Comparison of ENCODE assay signal across 18 cellular contexts in the genomic region with DNA sequence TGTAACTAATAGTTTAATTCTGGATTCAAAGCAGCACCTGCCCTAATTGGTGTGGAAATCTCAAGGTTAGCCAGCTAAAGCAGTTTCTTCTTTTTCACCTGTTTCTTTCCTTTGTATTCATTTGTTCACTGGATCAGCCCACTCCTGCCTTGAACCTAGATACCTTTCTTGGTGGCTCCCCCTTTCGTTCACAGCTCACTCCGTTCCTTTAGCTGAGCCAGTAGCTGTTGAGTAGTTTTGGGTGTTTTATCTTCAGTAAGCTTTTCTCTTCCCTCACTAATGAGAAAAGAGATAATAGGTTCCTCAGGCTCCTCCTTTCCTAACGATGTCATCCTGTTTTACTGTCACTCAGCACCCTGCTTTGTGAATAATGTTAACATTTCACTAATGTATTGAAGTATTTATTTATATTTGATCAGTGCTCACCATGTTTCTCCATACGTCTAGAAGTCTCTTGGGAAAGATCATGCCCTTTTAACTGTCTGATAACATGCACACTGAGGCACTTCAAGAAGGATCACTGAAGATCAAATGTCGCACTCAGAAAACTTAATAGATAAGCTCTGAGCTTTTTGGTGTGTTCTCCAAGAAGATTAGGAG.
A peak's percentile ranks its signal among the peaks of the same experiment; 100 is the strongest.
DNase-seq lines count a peak whose midpoint lies in the region; ATAC-seq and TF ChIP-seq lines count a peak whose summit lies in the region.
"Had no signal": no experiment of that assay in that cellular context is flagged by ENCODE, and none has a peak within 500 bp of the region (broad histone marks: within the 10 kb centered on the region; RNA-seq: fewer than 3 reads in every experiment).

No MANE protein-coding gene starts in this region.

- H3K4me1 ChIP-seq in SK-N-SH (ENCODE audit: control insufficient read depth in 1 of 2, insufficient read depth in 2 of 2, low read depth in 1 of 2, low read length in 1 of 2) (peaks cover 0 to 29% of the 10 kb centered on the region in 2 experiments; a peak in 3 of 4 replicates), PC-9 (replicated peaks; ENCODE audit: insufficient read depth) (peaks cover 40% of the 10 kb centered on the region), A673 (ENCODE audit: insufficient read depth, low read length, poor library complexity, severe bottlenecking) (no peaks in the 10 kb centered on the region)

- peaks cover 2% of the 10 kb centered on the region for H3K36me3 Mint-ChIP-seq in type B pancreatic cell
- H3K36me3 Mint-ChIP-seq in activated CD4-positive, alpha-beta T cell treated with anti-CD3 and anti-CD28 coated beads, Interleukin-2, amount 10 ng/mL, durations not matched to agents 24 days and 14 days (ENCODE audit: low read depth), result no peaks in the 10 kb centered on the region

- no peak for ATAC-seq in SK-N-SH treated with all-trans-retinoic acid at 6 μM for 48 hours
- ATAC-seq: T-helper 17 cell had no signal

- no peak for TF ChIP-seq EP300 in SK-N-SH (IDR thresholded peaks at IDR 0.05; ENCODE audit: borderline replicate concordance in 1 of 2, low read depth in 1 of 2, low read length in 1 of 2)

- H3K27ac Mint-ChIP-seq in type B pancreatic cell, result no peak overlapping the region
- no peak overlapping the region for H3K27ac Mint-ChIP-seq in activated CD4-positive, alpha-beta T cell treated with anti-CD3 and anti-CD28 coated beads, Interleukin-2, amount 10 ng/mL, durations not matched to agents 24 days and 14 days
- H3K27ac Mint-ChIP-seq: IgD-negative memory B cell, T-helper 17 cell had no signal

- peak overlapping the region in 1 of 2 experiments; percentile 52; a peak in 3 of 4 replicates for H3K27ac ChIP-seq in SK-N-SH (ENCODE audit: low read depth in 2 of 2, low read length in 1 of 2)
- peak overlapping the region; percentile 36 for H3K27ac ChIP-seq in PC-9
- H3K27ac ChIP-seq in A673 (ENCODE audit: low read depth, low read length, poor library complexity, severe bottlenecking), result no peak overlapping the region
- no peak overlapping the region for H3K27ac ChIP-seq in substantia nigra (ENCODE audit: low read depth, low read length, poor library complexity, severe bottlenecking)
- H3K27ac ChIP-seq: C4-2B, neutrophil had no signal

- H3K79me2 ChIP-seq in SK-N-SH (ENCODE audit: insufficient read depth), result no peaks in the 10 kb centered on the region
- no peaks in the 10 kb centered on the region for H3K79me2 ChIP-seq in PC-9 (ENCODE audit: low read depth)

- H3F3A ChIP-seq in SK-N-SH (replicated peaks; ENCODE audit: insufficient read depth) (peaks cover 15% of the 10 kb centered on the region), PC-9 (ENCODE audit: insufficient read depth, low read depth) (peaks cover 24% of the 10 kb centered on the region)

- H4K20me1 ChIP-seq in SK-N-SH (ENCODE audit: insufficient read depth), result no peaks in the 10 kb centered on the region
- no peaks in the 10 kb centered on the region for H4K20me1 ChIP-seq in PC-9 (ENCODE audit: insufficient read depth)

- no TSS peak for BruUV-seq in PC-9 (replicated peaks; lab: Mats Ljungman, UMichigan)
- BruUV-seq in A673 (replicated peaks; lab: Mats Ljungman, UMichigan), result no TSS peak

- H3K36me3 ChIP-seq in SK-N-SH (replicated peaks in 1 of 2; ENCODE audit: control insufficient read depth in 1 of 2, insufficient read depth in 2 of 2, low read length in 1 of 2) (peaks cover 3 to 4% of the 10 kb centered on the region in 2 experiments), PC-9 (ENCODE audit: low read depth) (peaks cover 5% of the 10 kb centered on the region; the same call in 1 of the 2 replicates), A673 (ENCODE audit: insufficient read depth, low read length, poor library complexity, severe bottlenecking) (no peaks in the 10 kb centered on the region)
- H3K36me3 ChIP-seq: esophagus squamous epithelium, neutrophil had no signal

- DNase-seq in SK-N-SH (no peak), PC-9 (no peak), iPS-NIHi7 (ENCODE audit: extremely low spot score) (peak; percentile 46), type B pancreatic cell (ENCODE audit: extremely low spot score, unreplicated experiment) (no peak), A673 (ENCODE audit: low spot score) (no peak), substantia nigra (lab: John Stamatoyannopoulos, UW) (no peak)
- DNase-seq in activated CD4-positive, alpha-beta T cell treated with anti-CD3 and anti-CD28 coated beads, Interleukin-2, amount 10 ng/mL, durations not matched to agents 24 days and 14 days, result no peak
- DNase-seq: dermis blood vessel endothelial cell; esophagus squamous epithelium; NCI-H1048; NCI-H2107; stimulated activated CD4-positive, alpha-beta T cell treated with anti-CD3 and anti-CD28 coated beads, Interleukin-2, amount 100 ng/mL, for 48 hours; T-helper 17 cell had no signal

- peak overlapping the region; percentile 36; the same call in 1 of the 2 replicates for H3K4me2 ChIP-seq in SK-N-SH
- peak overlapping the region; percentile 58 for H3K4me2 ChIP-seq in PC-9

- H3K9me3 Mint-ChIP-seq in type B pancreatic cell, result no peaks in the 10 kb centered on the region
- no peaks in the 10 kb centered on the region for H3K9me3 Mint-ChIP-seq in activated CD4-positive, alpha-beta T cell treated with anti-CD3 and anti-CD28 coated beads, Interleukin-2, amount 10 ng/mL, durations not matched to agents 24 days and 14 days
- H3K9me3 Mint-ChIP-seq: IgD-negative memory B cell had no signal

- H3K9me3 ChIP-seq in SK-N-SH, result no peaks in the 10 kb centered on the region
- no peaks in the 10 kb centered on the region for H3K9me3 ChIP-seq in PC-9 (ENCODE audit: insufficient read depth, low read depth)
- H3K9me3 ChIP-seq in A673 (ENCODE audit: low read depth, low read length, poor library complexity, severe bottlenecking), result no peaks in the 10 kb centered on the region
- H3K9me3 ChIP-seq: esophagus squamous epithelium, heart left ventricle, neutrophil had no signal

- TF ChIP-seq CTCF in SK-N-SH (IDR thresholded peaks at IDR 0.05), result no peak
- no peak for TF ChIP-seq CTCF in PC-9 (conservative IDR thresholded peaks at IDR 0.05)
- TF ChIP-seq CTCF in type B pancreatic cell (conservative IDR thresholded peaks at IDR 0.05), result no peak
- TF ChIP-seq CTCF in A673 (conservative IDR thresholded peaks at IDR 0.05; ENCODE audit: low read depth, low read length), result no peak

- H3K9me2 ChIP-seq in SK-N-SH (no peaks in the 10 kb centered on the region), PC-9 (ENCODE audit: insufficient read depth) (no peaks in the 10 kb centered on the region)

- peak overlapping the region; percentile 1 for H3K4me3 Mint-ChIP-seq in type B pancreatic cell
- H3K4me3 Mint-ChIP-seq in activated CD4-positive, alpha-beta T cell treated with anti-CD3 and anti-CD28 coated beads, Interleukin-2, amount 10 ng/mL, durations not matched to agents 24 days and 14 days, result no peak overlapping the region
- H3K4me3 Mint-ChIP-seq: IgD-negative memory B cell, T-helper 17 cell had no signal

- no peak overlapping the region for H3K9ac ChIP-seq in SK-N-SH

- WGBS in SK-N-SH (ENCODE audit: low lambda C conversion rate), result 90% methylated on average over 5 of the region's 5 CpGs

- H3K27me3 ChIP-seq in SK-N-SH (ENCODE audit: insufficient read depth) (no peaks in the 10 kb centered on the region), PC-9 (ENCODE audit: insufficient read depth, low read depth) (no peaks in the 10 kb centered on the region), A673 (replicated peaks; ENCODE audit: insufficient read depth, low read depth, low read length, poor library complexity) (no peaks in the 10 kb centered on the region)
- H3K27me3 ChIP-seq: esophagus squamous epithelium, heart left ventricle, neutrophil had no signal

- H3K4me1 Mint-ChIP-seq in type B pancreatic cell (ENCODE audit: unreplicated experiment), result peaks cover 22% of the 10 kb centered on the region
- H3K4me1 Mint-ChIP-seq in activated CD4-positive, alpha-beta T cell treated with anti-CD3 and anti-CD28 coated beads, Interleukin-2, amount 10 ng/mL, durations not matched to agents 24 days and 14 days, result peaks cover 8% of the 10 kb centered on the region
- H3K4me1 Mint-ChIP-seq: T-helper 17 cell had no signal

- H2AFZ ChIP-seq in SK-N-SH (ENCODE audit: low read depth) (no peak overlapping the region), PC-9 (peak overlapping the region; percentile 41)

- CTCF ChIA-PET in SK-N-SH (lab: Yijun Ruan, JAX), result interaction anchor here (0.8 to 1.5 kb wide), 4 partner anchors 46 to 150 kb away, joined by 3 to 5 read pairs (median 3); a partner anchor contains a TSS
- CTCF ChIA-PET in PC-9 (lab: Charles Lee), result interaction anchor here (1.0 kb wide), 2 partner anchors 30 to 46 kb away, joined by 3 read pairs; no protein-coding TSS in a partner anchor
- CTCF ChIA-PET in A673 (lab: Charles Lee), result no interaction called here

- H3K27me3 Mint-ChIP-seq in type B pancreatic cell, result no peaks in the 10 kb centered on the region
- H3K27me3 Mint-ChIP-seq in activated CD4-positive, alpha-beta T cell treated with anti-CD3 and anti-CD28 coated beads, Interleukin-2, amount 10 ng/mL, durations not matched to agents 24 days and 14 days, result no peaks in the 10 kb centered on the region
- H3K27me3 Mint-ChIP-seq: IgD-negative memory B cell, T-helper 17 cell had no signal

- TF ChIP-seq RAD21 in SK-N-SH (IDR thresholded peaks at IDR 0.05; ENCODE audit: low read length), result no peak

- POLR2A ChIA-PET in SK-N-SH (lab: Yijun Ruan, JAX), result no interaction called here
- POLR2A ChIA-PET in PC-9 (lab: Charles Lee; ENCODE audit: unreplicated experiment), result interaction anchor here (0.6 to 0.8 kb wide), 3 partner anchors 29 to 51 kb away, joined by 3 to 5 read pairs (median 5); no protein-coding TSS in a partner anchor
- POLR2A ChIA-PET in A673 (lab: Charles Lee; ENCODE audit: low non-redundant PET), result interaction anchor here (0.6 kb wide), 1 partner anchor 67 kb away, joined by 4 read pairs; no protein-coding TSS in a partner anchor

- no peak overlapping the region for H3K4me3 ChIP-seq in SK-N-SH (ENCODE audit: low read depth in 2 of 2, low read length in 1 of 2)
- H3K4me3 ChIP-seq in PC-9, result no peak overlapping the region
- H3K4me3 ChIP-seq in A673 (ENCODE audit: low read depth, low read length, poor library complexity, severe bottlenecking), result no peak overlapping the region
- H3K4me3 ChIP-seq: esophagus squamous epithelium, heart left ventricle had no signal

- intact Hi-C loops in PC-9 (cut with micrococcal nuclease; ENCODE audit: unreplicated experiment) (no loop called here), A673 (cut with micrococcal nuclease; ENCODE audit: unreplicated experiment) (no loop called here)
- intact Hi-C loops in activated CD4-positive, alpha-beta T cell treated with anti-CD3 and anti-CD28 coated beads, Interleukin-2, amount 10 ng/mL, durations not matched to agents 24 days and 14 days (cut with micrococcal nuclease), result no loop called here

TF ChIP-seq in SK-N-SH, 30 proteins besides CTCF, POLR2A, EP300 and RAD21 (continues in another document):
- no peak for TF ChIP-seq GATA2 (CRISPR knock-in tag; IDR thresholded peaks at IDR 0.05)
- TF ChIP-seq CHD2 (IDR thresholded peaks at IDR 0.05; ENCODE audit: low read length, partially characterized antibody), result no peak
- TF ChIP-seq RXRA (IDR thresholded peaks at IDR 0.05; ENCODE audit: borderline replicate concordance, low read depth), result no peak

TF ChIP-seq in SK-N-SH treated with all-trans-retinoic acid at 6 μM for 48 hours, 23 proteins besides CTCF, POLR2A, EP300 and RAD21 (continues in another document):
- TF ChIP-seq OSR1 (CRISPR knock-in tag; IDR thresholded peaks at IDR 0.05) (no peak), TCF4 (CRISPR knock-in tag; IDR thresholded peaks at IDR 0.05; ENCODE audit: borderline replicate concordance) (no peak), PPARA (CRISPR knock-in tag; IDR thresholded peaks at IDR 0.05; ENCODE audit: borderline replicate concordance) (no peak), ZFP3 (CRISPR knock-in tag; IDR thresholded peaks at IDR 0.05) (no peak)
